21 cellular contexts compared by ENCODE assay signal in the genomic region with DNA sequence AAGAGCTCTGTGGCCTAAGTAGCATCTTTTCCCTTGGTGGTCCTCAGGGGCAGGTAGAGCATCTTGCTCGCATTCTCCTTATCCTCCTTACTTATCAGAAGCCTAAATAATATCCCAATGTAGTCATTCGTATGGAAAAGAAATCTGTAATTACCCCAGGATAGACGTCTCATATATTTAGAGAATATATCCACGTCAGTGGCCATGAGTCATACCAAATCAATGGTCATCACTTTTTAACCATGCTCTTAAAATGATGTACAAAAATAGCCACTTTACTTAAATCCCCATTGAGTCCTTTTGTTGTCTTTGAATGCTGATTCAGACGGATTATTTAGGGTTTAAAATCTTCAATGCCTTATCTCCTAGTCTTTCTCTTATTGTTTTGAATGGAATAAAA.
"Had no signal": no experiment of that assay in that cellular context is flagged by ENCODE, and none has a peak within 500 bp of the region (broad histone marks: within the 10 kb centered on the region; RNA-seq: fewer than 3 reads in every experiment).

No MANE protein-coding gene starts in this region.

- H3K27me3 ChIP-seq: gastroesophageal sphincter, neutrophil, sigmoid colon, suprapubic skin, thyroid gland had no signal

- H3K27me3 Mint-ChIP-seq: type B pancreatic cell had no signal

- H3K4me3 Mint-ChIP-seq: endodermal cell; naive thymus-derived CD8-positive, alpha-beta T cell; type B pancreatic cell had no signal

- H3K9me3 Mint-ChIP-seq: naive thymus-derived CD8-positive, alpha-beta T cell; type B pancreatic cell had no signal

- H3K4me2 ChIP-seq: smooth muscle cell had no signal

- H3K4me1 Mint-ChIP-seq: endodermal cell; naive thymus-derived CD8-positive, alpha-beta T cell had no signal

- H3K27ac ChIP-seq: coronary artery, gastroesophageal sphincter, neutrophil, sigmoid colon, suprapubic skin, thyroid gland had no signal

- H3K9me3 ChIP-seq: gastroesophageal sphincter, mucosa of descending colon, neutrophil, sigmoid colon, suprapubic skin, thyroid gland had no signal

- H3K4me3 ChIP-seq: coronary artery, gastroesophageal sphincter, mucosa of descending colon, sigmoid colon, smooth muscle cell, suprapubic skin, thyroid gland had no signal

- ATAC-seq: gastroesophageal sphincter; left lobe of liver; mucosa of descending colon; naive thymus-derived CD8-positive, alpha-beta T cell; stimulated activated naive CD8-positive, alpha-beta T cell treated with anti-CD3 and anti-CD28 coated beads, Interleukin-15, Interleukin-2, amounts not matched to agents 100 U/mL and 50 U/mL, for 24 hours had no signal

- DNase-seq: effector CD4-positive, alpha-beta T cell; endodermal cell; erythroblast; foreskin fibroblast; glutamatergic neuron; islet precursor cell; mucosa of descending colon; naive thymus-derived CD8-positive, alpha-beta T cell; sigmoid colon; stimulated activated CD4-positive, alpha-beta T cell treated with anti-CD3 and anti-CD28 coated beads, Interleukin-2, amount 100 ng/mL, for 48 hours; stimulated activated naive CD8-positive, alpha-beta T cell treated with anti-CD3 and anti-CD28 coated beads, Interleukin-15, Interleukin-2, amounts not matched to agents 100 U/mL and 50 U/mL, for 24 hours; thyroid gland had no signal

- H3K27ac Mint-ChIP-seq: endodermal cell; naive thymus-derived CD8-positive, alpha-beta T cell; type B pancreatic cell had no signal

- H3K36me3 Mint-ChIP-seq: type B pancreatic cell had no signal

- H3K4me1 ChIP-seq: gastroesophageal sphincter, thyroid gland had no signal

- FAIRE-seq: endothelial cell of umbilical vein, urothelium cell line had no signal

- H3K36me3 ChIP-seq: gastroesophageal sphincter, neutrophil, sigmoid colon, suprapubic skin, thyroid gland had no signal
